In the genomic region with DNA sequence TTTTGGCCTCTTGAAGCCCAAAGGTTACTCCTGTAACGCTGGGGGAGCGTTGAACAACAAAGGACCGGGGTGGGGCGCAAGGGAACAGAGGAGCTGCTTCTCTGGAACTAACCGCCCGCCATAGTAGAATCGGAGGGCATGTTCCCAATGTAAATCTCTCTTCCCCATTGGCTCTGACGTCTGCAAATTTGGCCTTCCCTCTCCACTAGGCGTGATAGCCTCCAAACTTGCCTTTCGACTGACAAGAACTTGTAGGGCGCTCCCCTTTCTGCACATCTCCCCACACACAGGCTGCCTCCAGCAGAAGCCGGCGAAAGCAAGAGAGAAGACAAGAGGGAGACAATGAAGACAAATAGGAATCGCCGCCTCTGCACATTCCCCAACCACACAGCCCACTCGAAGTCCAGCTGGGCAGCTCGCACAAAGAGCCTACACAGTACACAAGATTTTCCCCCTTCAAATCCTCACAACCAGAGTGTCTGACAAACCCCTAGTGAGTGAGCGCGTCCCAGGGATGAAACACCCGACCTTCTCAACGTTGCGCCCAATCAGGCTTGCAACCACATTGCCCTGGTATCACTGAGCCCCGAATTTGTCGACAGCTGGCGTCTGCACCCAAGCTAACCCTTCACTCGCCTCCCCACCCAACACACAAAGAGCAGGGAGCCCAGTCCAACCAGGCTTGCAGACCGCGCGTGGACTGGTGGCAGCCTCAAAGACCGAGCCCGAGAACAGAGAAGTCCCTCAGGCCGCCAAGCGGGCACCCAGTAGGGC, we compare ENCODE assay signal across 8 cellular contexts. TPM values are rescaled to one million over a fixed set of nuclear protein-coding genes. Genes with fewer than 3 reads are reported as not detected.
DNase-seq lines count a peak whose midpoint lies in the region; ATAC-seq and TF ChIP-seq lines count a peak whose summit lies in the region.

No MANE protein-coding gene starts in this region.

- peaks cover 60 to 87% of the 10 kb centered on the region in 2 donors for H3K27me3 Mint-ChIP-seq in CD8-positive, alpha-beta memory T cell
- peaks cover 29% of the 10 kb centered on the region for H3K27me3 Mint-ChIP-seq in endothelial cell (ENCODE audit: unreplicated experiment)
- H3K27me3 Mint-ChIP-seq in nephron progenitor cell (ENCODE audit: low read depth, poor library complexity), result peaks cover 80% of the 10 kb centered on the region

- no peaks in the 10 kb centered on the region for H3K9me3 ChIP-seq in CD8-positive, alpha-beta memory T cell (ENCODE audit: low read length)
- no peaks in the 10 kb centered on the region for H3K9me3 ChIP-seq in NT2/D1 (ENCODE audit: insufficient read depth, low read length)

- peak overlapping the region in 2 of 8 donors; percentile 6 to 65 for H3K27ac Mint-ChIP-seq in CD8-positive, alpha-beta memory T cell
- no peak overlapping the region for H3K27ac Mint-ChIP-seq in endothelial cell (ENCODE audit: unreplicated experiment)
- H3K27ac Mint-ChIP-seq in nephron progenitor cell, result no peak overlapping the region

- H3K9me3 Mint-ChIP-seq in CD8-positive, alpha-beta memory T cell, result no peaks in the 10 kb centered on the region
- no peaks in the 10 kb centered on the region for H3K9me3 Mint-ChIP-seq in endothelial cell (ENCODE audit: unreplicated experiment)
- H3K9me3 Mint-ChIP-seq in nephron progenitor cell, result no peaks in the 10 kb centered on the region

- TF ChIP-seq CTCF in endothelial cell (IDR thresholded peaks at IDR 0.05; ENCODE audit: unreplicated experiment) (no peak), nephron progenitor cell (IDR thresholded peaks at IDR 0.05) (no peak)

- peak in 1 of 5 donors; percentile 15 for DNase-seq in CD8-positive, alpha-beta memory T cell
- DNase-seq in NT2/D1 (ENCODE audit: low read depth, low spot score) (no peak), endothelial cell (ENCODE audit: low spot score) (peak; percentile 10), nephron progenitor cell (peak; percentile 23), NK-92 (lab: John Stamatoyannopoulos, UW; ENCODE audit: unreplicated experiment) (no peak), GM19238 (ENCODE audit: insufficient read length, low spot score) (no peak)

- H3K4me1 ChIP-seq in CD8-positive, alpha-beta memory T cell (ENCODE audit: insufficient read depth, low read length), result peaks cover 45% of the 10 kb centered on the region
- peaks cover 3% of the 10 kb centered on the region for H3K4me1 ChIP-seq in NT2/D1 (ENCODE audit: insufficient read depth, insufficient read length)

- H3K9ac ChIP-seq in NT2/D1 (ENCODE audit: insufficient read length, low read depth), result peak overlapping the region; percentile 64

- CTCF ChIA-PET in CD8-positive, alpha-beta memory T cell (lab: Charles Lee), result interaction anchor here (5.4 to 6.0 kb wide), 2 partner anchors 1469 to 1475 kb away, joined by 35 to 94 read pairs; no protein-coding TSS in a partner anchor

- no peaks in the 10 kb centered on the region for H3K36me3 ChIP-seq in CD8-positive, alpha-beta memory T cell (ENCODE audit: insufficient read depth, low read length)
- H3K36me3 ChIP-seq in NT2/D1 (ENCODE audit: insufficient read depth, insufficient read length, low read length), result no peaks in the 10 kb centered on the region

- H3K4me3 Mint-ChIP-seq in CD8-positive, alpha-beta memory T cell, result peak overlapping the region; percentile 49 to 87 (median 81)
- H3K4me3 Mint-ChIP-seq in endothelial cell (ENCODE audit: unreplicated experiment) (peak overlapping the region; percentile 87), nephron progenitor cell (peak overlapping the region; percentile 79)

- no peak for ATAC-seq in GM21447 (IDR thresholded peaks at IDR 0.05; ENCODE audit: unreplicated experiment)
- ATAC-seq in HG02973 (IDR thresholded peaks at IDR 0.05; ENCODE audit: unreplicated experiment), result no peak

- peaks cover 53 to 62% (median 62%) of the 10 kb centered on the region in 3 donors for H3K4me1 Mint-ChIP-seq in CD8-positive, alpha-beta memory T cell
- H3K4me1 Mint-ChIP-seq in endothelial cell (ENCODE audit: unreplicated experiment), result peaks cover 45% of the 10 kb centered on the region
- peaks cover 72% of the 10 kb centered on the region for H3K4me1 Mint-ChIP-seq in nephron progenitor cell

- peaks cover 54% of the 10 kb centered on the region for H3K27me3 ChIP-seq in CD8-positive, alpha-beta memory T cell (ENCODE audit: insufficient read depth, low read length, poor library complexity, severe bottlenecking)
- H3K27me3 ChIP-seq in NT2/D1 (ENCODE audit: insufficient read depth, insufficient read length), result peaks cover 74% of the 10 kb centered on the region

- POLR2A ChIA-PET in CD8-positive, alpha-beta memory T cell (lab: Charles Lee), result no interaction called here

- no peaks in the 10 kb centered on the region for H3K36me3 Mint-ChIP-seq in CD8-positive, alpha-beta memory T cell
- H3K36me3 Mint-ChIP-seq in endothelial cell (ENCODE audit: low read depth, unreplicated experiment) (peaks cover 4% of the 10 kb centered on the region), nephron progenitor cell (ENCODE audit: low read depth) (no peaks in the 10 kb centered on the region)

- H3K4me3 ChIP-seq in CD8-positive, alpha-beta memory T cell (ENCODE audit: low read length), result peak overlapping the region; percentile 18
- peak overlapping the region; percentile 57 for H3K4me3 ChIP-seq in NT2/D1 (ENCODE audit: insufficient read length, low read depth)

- no peak overlapping the region for H3K27ac ChIP-seq in CD8-positive, alpha-beta memory T cell (ENCODE audit: low read depth, low read length)

RNA-seq across cellular contexts. Expression of gene COL12A1, which starts 1.5 kb away (rescaled TPM):
- total RNA-seq in CD8-positive, alpha-beta memory T cell, result not detected
- polyA plus RNA-seq in CD8-positive, alpha-beta memory T cell, result not detected
- 6.3 TPM for total RNA-seq in endothelial cell (ENCODE audit: unreplicated experiment)

RNA-seq across cellular contexts. Expression of gene COX7A2, which starts 36.2 kb away (rescaled TPM):
- total RNA-seq in CD8-positive, alpha-beta memory T cell, result 100 to 1,000 TPM; 504 to 527 TPM
- 853 TPM for polyA plus RNA-seq in CD8-positive, alpha-beta memory T cell
- 341 TPM for total RNA-seq in endothelial cell (ENCODE audit: unreplicated experiment)

Comparison
In these comparisons a context has a peak if more than half of its experiments do, and no peak if none do; other contexts are left out.
1. DNase-seq: peak in endothelial cell (single experiment) and nephron progenitor cell (single experiment); none in NT2/D1 (single experiment), NK-92 (single experiment) and GM19238 (single experiment).
2. Peak in every context shown above with its lines, with median percentiles within 50 percentile points of each other: H3K4me3 Mint-ChIP-seq.